In the genomic region with DNA sequence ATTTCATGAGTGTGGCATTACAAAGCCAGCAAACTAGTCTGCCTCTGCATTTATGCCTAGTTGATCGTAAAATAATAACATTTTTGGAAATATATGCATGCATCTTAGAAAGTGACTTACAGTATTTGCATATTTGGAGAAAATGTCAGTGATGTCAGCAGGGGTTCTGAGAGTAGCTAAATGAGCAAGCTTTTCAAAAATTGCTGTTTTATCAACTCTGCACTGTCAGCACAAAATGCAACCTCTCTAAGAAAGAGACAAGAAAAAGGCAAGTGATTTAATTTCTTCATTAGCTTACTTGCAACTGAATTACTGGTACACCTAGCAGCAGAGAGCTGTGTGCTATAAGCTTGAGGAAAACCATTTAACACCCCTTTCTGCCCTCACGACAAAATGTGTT, we compare ENCODE assay signal across 16 cellular contexts.
A peak's percentile ranks its signal among the peaks of the same experiment; 100 is the strongest.
DNase-seq lines count a peak whose midpoint lies in the region; ATAC-seq, FAIRE-seq and TF ChIP-seq lines count a peak whose summit lies in the region.
"Had no signal": no experiment of that assay in that cellular context is flagged by ENCODE, and none has a peak within 500 bp of the region (broad histone marks: within the 10 kb centered on the region; RNA-seq: fewer than 3 reads in every experiment).

No MANE protein-coding gene starts in this region.

- no peaks in the 10 kb centered on the region for H3K27me3 Mint-ChIP-seq in HFFc6 (ENCODE audit: insufficient read depth)
- H3K27me3 Mint-ChIP-seq: CD4-positive, alpha-beta memory T cell had no signal

- H3K27me3 ChIP-seq in IMR-90 (ENCODE audit: control insufficient read depth, insufficient read depth, low read length): no peaks in the 10 kb centered on the region
- H3K27me3 ChIP-seq in K562 (ENCODE audit: control insufficient read depth in 2 of 2, insufficient read depth in 2 of 2, low read length in 2 of 2): no peaks in the 10 kb centered on the region
- H3K27me3 ChIP-seq in neuronal stem cell (ENCODE audit: control insufficient read depth in 3 of 3, insufficient read depth in 3 of 3, low read depth in 1 of 3, low read length in 3 of 3): no peaks in the 10 kb centered on the region
- H3K27me3 ChIP-seq: BE2C had no signal

- no peaks in the 10 kb centered on the region for H3K4me1 ChIP-seq in A549
- no peaks in the 10 kb centered on the region for H3K4me1 ChIP-seq in IMR-90 (ENCODE audit: control insufficient read depth, insufficient read depth, low read length)
- H3K4me1 ChIP-seq in K562 (replicated peaks in 1 of 2; ENCODE audit: control insufficient read depth in 2 of 2, insufficient read depth in 2 of 2, low read length in 2 of 2): no peaks in the 10 kb centered on the region
- peaks cover 3 to 10% of the 10 kb centered on the region in 2 donors for H3K4me1 ChIP-seq in neuronal stem cell (ENCODE audit: control insufficient read depth in 2 of 2, insufficient read depth in 1 of 2, low read depth in 1 of 2, low read length in 2 of 2)
- H3K4me1 ChIP-seq: BE2C had no signal

- H3K14ac ChIP-seq in IMR-90 (replicated peaks; ENCODE audit: low read depth, low read length) (no peak overlapping the region), neuronal stem cell (ENCODE audit: low read length) (no peak overlapping the region)

- H3K79me1 ChIP-seq in IMR-90 (ENCODE audit: low read depth in 1 of 2, low read length in 2 of 2) (no peaks in the 10 kb centered on the region), neuronal stem cell (ENCODE audit: low read depth, low read length) (no peaks in the 10 kb centered on the region)

- TF ChIP-seq CTCF in A549 (IDR thresholded peaks at IDR 0.05) (no peak), IMR-90 (conservative IDR thresholded peaks at IDR 0.05; ENCODE audit: low read depth, low read length) (no peak), K562 (IDR thresholded peaks at IDR 0.05 in 2 of 3, conservative IDR thresholded peaks at IDR 0.05 in 1 of 3; ENCODE audit: insufficient read depth in 2 of 3, low read depth in 1 of 3, low read length in 3 of 3) (no peak), HFFc6 (IDR thresholded peaks at IDR 0.05) (no peak)

- H3K4ac ChIP-seq in IMR-90 (ENCODE audit: low read depth, low read length) (no peak overlapping the region), neuronal stem cell (ENCODE audit: low read length) (no peak overlapping the region)

- no peak overlapping the region for H4K5ac ChIP-seq in IMR-90 (ENCODE audit: low read depth, low read length)

- no peak overlapping the region for H2BK20ac ChIP-seq in IMR-90 (ENCODE audit: low read depth, low read length)

- H2AFZ ChIP-seq in IMR-90 (replicated peaks; ENCODE audit: low read length, poor library complexity) (no peak overlapping the region), K562 (ENCODE audit: low read depth, low read length) (no peak overlapping the region), neuronal stem cell (ENCODE audit: low read length) (peak overlapping the region; percentile 42)

- H2BK12ac ChIP-seq in neuronal stem cell (ENCODE audit: low read length): no peak overlapping the region

- H3K36me3 ChIP-seq in IMR-90 (ENCODE audit: control insufficient read depth, insufficient read depth, low read length): no peaks in the 10 kb centered on the region
- H3K36me3 ChIP-seq in K562 (ENCODE audit: control insufficient read depth, insufficient read depth, low read length): no peaks in the 10 kb centered on the region
- H3K36me3 ChIP-seq in neuronal stem cell (replicated peaks in 1 of 2; ENCODE audit: control insufficient read depth in 2 of 2, insufficient read depth in 2 of 2, low read length in 2 of 2): no peaks in the 10 kb centered on the region
- H3K36me3 ChIP-seq: BE2C had no signal

- H3K27ac ChIP-seq in A549 (no peak overlapping the region), IMR-90 (ENCODE audit: insufficient read depth, low read length) (no peak overlapping the region), K562 (ENCODE audit: extremely low read depth, low read depth, low read length) (no peak overlapping the region), neuronal stem cell (replicated peaks; ENCODE audit: low read length) (no peak overlapping the region)
- H3K27ac ChIP-seq: C4-2B had no signal

- H3K9ac ChIP-seq in IMR-90 (ENCODE audit: low read depth, low read length) (no peak overlapping the region), K562 (ENCODE audit: insufficient read depth in 1 of 2, low read depth in 2 of 2, low read length in 2 of 2) (no peak overlapping the region), neuronal stem cell (ENCODE audit: low read depth, low read length, poor library complexity) (no peak overlapping the region)

- H4K20me1 ChIP-seq in IMR-90 (ENCODE audit: insufficient read depth, low read length) (no peaks in the 10 kb centered on the region), K562 (replicated peaks; ENCODE audit: control insufficient read depth, insufficient read depth, low read length) (no peaks in the 10 kb centered on the region)

- H2BK5ac ChIP-seq in IMR-90 (ENCODE audit: low read depth, low read length, poor library complexity, severe bottlenecking) (no peak overlapping the region), neuronal stem cell (ENCODE audit: low read length) (no peak overlapping the region)

- H2AK5ac ChIP-seq in IMR-90 (ENCODE audit: low read depth, low read length): no peak overlapping the region
- H2AK5ac ChIP-seq in neuronal stem cell (ENCODE audit: low read depth, low read length): no peak overlapping the region

- POLR2A ChIA-PET in A549 (lab: Yijun Ruan, JAX): no interaction called here
- POLR2A ChIA-PET in IMR-90 (lab: Charles Lee; ENCODE audit: unreplicated experiment): no interaction called here
- POLR2A ChIA-PET in K562 (lab: Yijun Ruan, JAX): no interaction called here

- CTCF ChIA-PET in A549 (lab: Yijun Ruan, JAX) (no interaction called here), IMR-90 (lab: Yijun Ruan, JAX) (no interaction called here), K562 (lab: Yijun Ruan, JAX; ENCODE audit: low intra/inter-chr PET ratio) (no interaction called here)

- no peaks in the 10 kb centered on the region; the same call in 1 of the 2 replicates for H3K36me3 Mint-ChIP-seq in HFFc6 (ENCODE audit: low read depth)
- H3K36me3 Mint-ChIP-seq: CD4-positive, alpha-beta memory T cell had no signal

- no peak overlapping the region for H3K56ac ChIP-seq in IMR-90 (ENCODE audit: extremely low read depth, insufficient read depth, low read length)

- 21% methylated on average over 2 of the region's 2 CpGs for WGBS in A549 (ENCODE audit: missing lambda C conversion rate)
- no CpG with 5 or more reads among the region's 2 CpGs for WGBS in IMR-90 (ENCODE audit: extremely low coverage in 2 of 2, insufficient read length in 1 of 2), 2 experiments
- WGBS in K562 (ENCODE audit: insufficient coverage, low coverage, missing lambda C conversion rate): 0% methylated on average over 2 of the region's 2 CpGs
- no CpG with 5 or more reads among the region's 2 CpGs for WGBS in neuronal stem cell (ENCODE audit: extremely low coverage in 2 of 2, insufficient read length in 2 of 2, insufficient replicate concordance in 1 of 2), 2 donors

- no peak overlapping the region for H3K4me3 ChIP-seq in A549
- H3K4me3 ChIP-seq in IMR-90 (ENCODE audit: insufficient read depth, low read depth, low read length): no peak overlapping the region
- H3K4me3 ChIP-seq in K562: no peak overlapping the region
- H3K4me3 ChIP-seq in neuronal stem cell (ENCODE audit: low read length in 2 of 2): no peak overlapping the region

- in situ Hi-C loops in IMR-90 (cut with MboI; ENCODE audit: low sequenced_read_pairs): no loop called here
- in situ Hi-C loops in K562 (cut with MboI): no loop called here

- FAIRE-seq in A549 (lab: Jason Lieb, UNC): no peak
- FAIRE-seq in K562 (lab: Jason Lieb, UNC): no peak

- no peak overlapping the region for H2BK15ac ChIP-seq in IMR-90 (ENCODE audit: low read depth, low read length)
- H2BK15ac ChIP-seq in neuronal stem cell (ENCODE audit: low read length): no peak overlapping the region

- H3K9me1 ChIP-seq in IMR-90 (ENCODE audit: insufficient read depth, low read length): no peaks in the 10 kb centered on the region
- no peaks in the 10 kb centered on the region for H3K9me1 ChIP-seq in K562 (ENCODE audit: control insufficient read depth, insufficient read depth, low read length)

- H3K9me3 ChIP-seq in A549: no peaks in the 10 kb centered on the region
- no peaks in the 10 kb centered on the region for H3K9me3 ChIP-seq in IMR-90 (ENCODE audit: control insufficient read depth, insufficient read depth, low read length)
- no peaks in the 10 kb centered on the region for H3K9me3 ChIP-seq in K562 (replicated peaks; ENCODE audit: control insufficient read depth, insufficient read depth, low read depth, low read length)
- no peaks in the 10 kb centered on the region for H3K9me3 ChIP-seq in neuronal stem cell (replicated peaks in 1 of 2; ENCODE audit: control insufficient read depth in 2 of 2, insufficient read depth in 1 of 2, low read depth in 1 of 2, low read length in 2 of 2)
- H3K9me3 ChIP-seq: BE2C had no signal

- H3K18ac ChIP-seq in IMR-90 (ENCODE audit: low read depth, low read length): no peak overlapping the region
- H3K18ac ChIP-seq in neuronal stem cell (ENCODE audit: low read length): no peak overlapping the region

- no peak overlapping the region for H2BK120ac ChIP-seq in IMR-90 (ENCODE audit: low read depth, low read length)
- H2BK120ac ChIP-seq in neuronal stem cell (ENCODE audit: low read depth, low read length): no peak overlapping the region

- no peak overlapping the region for H3K27ac Mint-ChIP-seq in HFFc6
- H3K27ac Mint-ChIP-seq: CD4-positive, alpha-beta memory T cell had no signal

- no peaks in the 10 kb centered on the region for H3K79me2 ChIP-seq in K562 (ENCODE audit: control insufficient read depth, insufficient read depth, low read length)

- H2AK9ac ChIP-seq in IMR-90 (replicated peaks; ENCODE audit: low read depth, low read length, poor library complexity): no peak overlapping the region

- intact Hi-C loops in IMR-90 (cut with micrococcal nuclease) (no loop called here), K562 (cut with micrococcal nuclease) (no loop called here)

- H3K4me2 ChIP-seq in A549 (no peak overlapping the region), IMR-90 (ENCODE audit: low read depth, low read length) (no peak overlapping the region), K562 (ENCODE audit: insufficient read depth, low read length) (no peak overlapping the region), neuronal stem cell (ENCODE audit: insufficient read depth, low read length, poor library complexity, severe bottlenecking) (no peak overlapping the region)

- BruUV-seq in IMR-90 (replicated peaks; lab: Mats Ljungman, UMichigan) (no TSS peak), K562 (replicated peaks; lab: Mats Ljungman, UMichigan) (no TSS peak)

- no peak for ATAC-seq in A549
- ATAC-seq in IMR-90 (ENCODE audit: low read depth): no peak
- no peak for ATAC-seq in K562
- no peak for ATAC-seq in HG03196 (IDR thresholded peaks at IDR 0.05; ENCODE audit: unreplicated experiment)

- H3K4me3 Mint-ChIP-seq in HFFc6: no peak overlapping the region
- H3K4me3 Mint-ChIP-seq: CD4-positive, alpha-beta memory T cell had no signal

- H3K4me1 Mint-ChIP-seq in HFFc6 (ENCODE audit: low read depth): no peaks in the 10 kb centered on the region
- H3K4me1 Mint-ChIP-seq: CD4-positive, alpha-beta memory T cell had no signal

- no peak for TF ChIP-seq POLR2A in A549 (IDR thresholded peaks at IDR 0.05; ENCODE audit: low read length)
- no peak for TF ChIP-seq POLR2A in IMR-90 (IDR thresholded peaks at IDR 0.05; ENCODE audit: low read depth, low read length)
- no peak for TF ChIP-seq POLR2A in K562 (conservative IDR thresholded peaks at IDR 0.05)

- peaks cover 26% of the 10 kb centered on the region for H3K9me3 Mint-ChIP-seq in HFFc6

- no peak overlapping the region for H4K8ac ChIP-seq in IMR-90 (ENCODE audit: low read depth in 2 of 2, low read length in 2 of 2)
- no peak overlapping the region for H4K8ac ChIP-seq in neuronal stem cell (ENCODE audit: low read depth, low read length)

- no peak for TF ChIP-seq EP300 in A549 (IDR thresholded peaks at IDR 0.05)
- no peak for TF ChIP-seq EP300 in K562 (IDR thresholded peaks at IDR 0.05; ENCODE audit: low read length)

- no peak overlapping the region for H3K23ac ChIP-seq in IMR-90 (ENCODE audit: low read depth, low read length)
- H3K23ac ChIP-seq in neuronal stem cell (ENCODE audit: low read depth, low read length, poor library complexity): no peak overlapping the region

- TF ChIP-seq RAD21 in A549 (conservative IDR thresholded peaks at IDR 0.05 in 1 of 2, IDR thresholded peaks at IDR 0.05 in 1 of 2) (no peak), IMR-90 (IDR thresholded peaks at IDR 0.05; ENCODE audit: low read length) (no peak), K562 (CRISPR knock-in tag; conservative IDR thresholded peaks at IDR 0.05 in 1 of 2, IDR thresholded peaks at IDR 0.05 in 1 of 2) (no peak)

- dilution Hi-C loops in IMR-90 (cut with HindIII; ENCODE audit: low sequenced_read_pairs, unreplicated experiment): no loop called here

- DNase-seq in A549 (ENCODE audit: low read depth in 1 of 2, low spot score in 1 of 2): no peak
- no peak for DNase-seq in IMR-90
- no peak for DNase-seq in K562 (ENCODE audit: extremely low read depth in 1 of 4, low spot score in 3 of 4)
- no peak for DNase-seq in neuronal stem cell (ENCODE audit: low spot score)
- no peak for DNase-seq in HFFc6
- no peak for DNase-seq in SW480 (ENCODE audit: low spot score)
- DNase-seq: 8988T; BE2C; CD4-positive, alpha-beta memory T cell; DMS153; DND-41; GDM1; H7; Kasumi-1 had no signal

- H4K91ac ChIP-seq in IMR-90 (ENCODE audit: insufficient read depth, low read depth, low read length) (no peak overlapping the region), neuronal stem cell (ENCODE audit: low read depth, low read length, poor library complexity) (no peak overlapping the region)
